In the genomic region with DNA sequence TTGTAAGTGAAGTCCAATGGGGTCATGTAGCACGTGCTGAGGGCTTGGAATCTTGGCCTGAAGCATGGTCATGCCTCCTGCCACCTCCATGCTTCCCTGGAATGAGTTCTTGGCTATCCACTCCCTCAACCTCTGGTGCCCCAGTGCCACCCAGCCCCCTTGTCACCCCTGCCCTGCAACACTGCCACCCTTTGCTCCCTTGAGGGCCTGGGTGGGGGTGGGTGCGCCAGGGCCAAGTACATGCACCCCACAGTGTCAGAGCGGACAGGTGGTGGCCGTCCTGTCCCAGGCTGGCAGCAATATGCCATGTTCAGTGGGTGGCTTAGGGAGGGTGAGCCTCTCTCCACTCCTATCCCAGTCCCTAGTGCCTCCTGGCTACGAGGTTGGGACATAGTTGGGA, we compare ENCODE assay signal across 1 cellular context.
TF ChIP-seq lines count a peak whose summit lies in the region.

No MANE protein-coding gene starts in this region.

TF ChIP-seq in HepG2, 621 proteins besides CTCF, POLR2A, EP300 and RAD21:
- TF ChIP-seq MNT (IDR thresholded peaks at IDR 0.05): peak; percentile 65
- peak; percentile 21; the same call in 1 of the 2 replicates for TF ChIP-seq ZNF687 (CRISPR knock-in tag; IDR thresholded peaks at IDR 0.05)
- 0 out of 2 replicates have a peak, but pooled peaks have one; percentile 49 for TF ChIP-seq HNRNPL (IDR thresholded peaks at IDR 0.05; ENCODE audit: low read depth, low read length)
- TF ChIP-seq ZBTB7B (CRISPR knock-in tag; IDR thresholded peaks at IDR 0.05): no peak
